Comparison of ENCODE assay signal across 8 cellular contexts in the genomic region with DNA sequence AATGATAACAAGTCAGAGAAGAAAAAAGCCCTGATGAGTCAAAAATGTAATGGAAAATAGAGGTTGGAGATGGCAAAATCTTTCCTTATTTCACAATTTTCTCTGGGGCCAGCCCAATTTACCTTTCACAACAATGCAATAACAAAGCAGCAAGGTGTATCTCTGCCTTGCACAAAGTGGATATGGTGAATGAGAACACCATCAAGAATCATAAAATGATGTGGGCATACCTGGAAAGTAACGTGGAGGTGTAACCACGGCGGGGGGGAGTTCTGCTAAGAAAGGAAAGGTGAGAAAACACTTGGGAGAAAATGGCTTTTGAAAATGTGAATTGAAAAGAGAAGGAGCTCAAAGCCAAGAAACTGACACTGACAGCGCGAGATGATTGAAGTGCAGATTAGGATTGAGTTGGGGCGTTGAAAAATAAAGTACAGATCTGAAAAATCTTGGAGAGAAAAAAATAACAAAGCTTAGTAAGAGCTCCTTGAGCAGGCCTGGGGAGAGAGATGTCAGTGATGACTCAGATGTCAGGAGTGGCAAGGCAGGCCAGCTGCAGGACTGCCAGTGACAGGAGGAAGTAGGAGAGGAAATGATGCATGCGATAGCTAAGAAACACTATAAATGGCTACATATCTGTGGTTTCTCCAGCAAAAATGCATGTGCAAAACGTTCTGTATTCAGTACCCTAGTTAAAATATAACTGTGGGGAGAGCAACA. TPM values are rescaled to one million over a fixed set of nuclear protein-coding genes. Genes with fewer than 3 reads are reported as not detected.
DNase-seq lines count a peak whose midpoint lies in the region; ATAC-seq and TF ChIP-seq lines count a peak whose summit lies in the region.

No MANE protein-coding gene starts in this region.

- no peaks in the 10 kb centered on the region for H3K9me3 ChIP-seq in Peyer's patch
- H3K9me3 ChIP-seq in psoas muscle = no peaks in the 10 kb centered on the region

- 29 to 32% (median 32%) methylated on average over 8 of the region's 8 CpGs for WGBS in psoas muscle, 3 donors

- H3K27ac ChIP-seq in ACC112 (ENCODE audit: low read depth, low read length) (peak overlapping the region; percentile 96), Peyer's patch (peak overlapping the region; percentile 61 to 83 (median 71)), psoas muscle (peak overlapping the region; percentile 90)

- peak; percentile 98 for ATAC-seq in GM18873 (IDR thresholded peaks at IDR 0.05; ENCODE audit: low FRiP score, unreplicated experiment)
- ATAC-seq in HG03103 (IDR thresholded peaks at IDR 0.05; ENCODE audit: low read depth, unreplicated experiment) = peak; percentile 89
- ATAC-seq in activated T-helper 17 cell treated with anti-CD3 and anti-CD28 coated beads, Interleukin-2, amount 50 U/mL, for 72 hours (replicated peaks) = peak; percentile 94
- ATAC-seq in psoas muscle = peak; percentile 93 to 96 (median 94)

- intact Hi-C loops in psoas muscle (cut with DNase I) = no loop called here

- peaks cover 79% of the 10 kb centered on the region for H3K4me1 ChIP-seq in ACC112 (ENCODE audit: control insufficient read depth, insufficient read depth, low read length, unreplicated experiment)
- peaks cover 0 to 23% (median 15%) of the 10 kb centered on the region in 4 donors for H3K4me1 ChIP-seq in Peyer's patch
- H3K4me1 ChIP-seq in psoas muscle = peaks cover 51% of the 10 kb centered on the region

- H3K4me3 ChIP-seq in ACC112 (ENCODE audit: low read depth, low read length) (peak overlapping the region; percentile 58), Peyer's patch (no peak overlapping the region), psoas muscle (peak overlapping the region; percentile 15)

- peaks cover 37% of the 10 kb centered on the region for H3K4me1 Mint-ChIP-seq in activated T-helper 17 cell treated with anti-CD3 and anti-CD28 coated beads, Interleukin-2, amount 50 U/mL, for 72 hours

- H3K27me3 ChIP-seq in ACC112 (ENCODE audit: insufficient read depth, low read length) (no peaks in the 10 kb centered on the region), Peyer's patch (no peaks in the 10 kb centered on the region), psoas muscle (ENCODE audit: insufficient read depth in 3 of 3, low read length in 2 of 3) (no peaks in the 10 kb centered on the region)

- DNase-seq in Peyer's patch (peak in 2 of 3 donors; percentile 79 to 91), germinal center (ENCODE audit: low spot score) (peak; percentile 70), psoas muscle (peak; percentile 74 to 84), mesenteric fat pad (ENCODE audit: low spot score) (no peak)

- H3K27ac Mint-ChIP-seq in activated T-helper 17 cell treated with anti-CD3 and anti-CD28 coated beads, Interleukin-2, amount 50 U/mL, for 72 hours = peak overlapping the region; percentile 52

- no peaks in the 10 kb centered on the region for H3K9me3 Mint-ChIP-seq in activated T-helper 17 cell treated with anti-CD3 and anti-CD28 coated beads, Interleukin-2, amount 50 U/mL, for 72 hours

- H3K27me3 Mint-ChIP-seq in activated T-helper 17 cell treated with anti-CD3 and anti-CD28 coated beads, Interleukin-2, amount 50 U/mL, for 72 hours = no peaks in the 10 kb centered on the region

- H2AFZ ChIP-seq in ACC112 (ENCODE audit: low read length, unreplicated experiment) = no peak overlapping the region

- TF ChIP-seq CTCF in Peyer's patch (IDR thresholded peaks at IDR 0.05) (no peak), psoas muscle (IDR thresholded peaks at IDR 0.05) (no peak)

- TF ChIP-seq POLR2A in Peyer's patch (IDR thresholded peaks at IDR 0.05) = peak in 1 of 2 donors; percentile 21

- H3K36me3 ChIP-seq in ACC112 (ENCODE audit: insufficient read depth, low read length) (no peaks in the 10 kb centered on the region), Peyer's patch (no peaks in the 10 kb centered on the region), psoas muscle (ENCODE audit: insufficient read depth in 1 of 2, low read depth in 1 of 2) (no peaks in the 10 kb centered on the region)

- peak overlapping the region; percentile 62 for H3K4me3 Mint-ChIP-seq in activated T-helper 17 cell treated with anti-CD3 and anti-CD28 coated beads, Interleukin-2, amount 50 U/mL, for 72 hours

- H3K79me2 ChIP-seq in ACC112 (ENCODE audit: control insufficient read depth, insufficient read depth, low read length, unreplicated experiment) = peaks cover 78% of the 10 kb centered on the region

- H3K36me3 Mint-ChIP-seq in activated T-helper 17 cell treated with anti-CD3 and anti-CD28 coated beads, Interleukin-2, amount 50 U/mL, for 72 hours (ENCODE audit: low read depth) = no peaks in the 10 kb centered on the region

RNA-seq across cellular contexts. Expression of a gene that starts 26.2 kb away (rescaled TPM):
- 10 to 100 TPM; 26.1 to 45.4 (median 33.5) TPM for total RNA-seq in Peyer's patch
- 1 to 10 TPM; 7.9 to 9.5 TPM for total RNA-seq in activated T-helper 17 cell treated with anti-CD3 and anti-CD28 coated beads, Interleukin-2, amount 50 U/mL, for 72 hours
- total RNA-seq in psoas muscle = 1 to 10 TPM; 5.2 to 6.8 (median 5.5) TPM
- 1 to 10 TPM; 1.6 to 6.0 (median 4.3) TPM for polyA plus RNA-seq in psoas muscle
- total RNA-seq in mesenteric fat pad = 24.4 TPM

Comparison
In these comparisons a context has a peak if more than half of its experiments do, and no peak if none do; other contexts are left out.
1. H3K4me3 ChIP-seq: peak in ACC112 (single experiment) and psoas muscle (single experiment); none in Peyer's patch (0 of 4).
2. Peak in every context shown above with its lines, with median percentiles within 50 percentile points of each other: H3K27ac ChIP-seq and ATAC-seq.